1 cellular context compared by ENCODE assay signal in genomic region chr2:133579295-133579694, GRCh38.
TF ChIP-seq lines count a peak whose summit lies in the region.

No MANE protein-coding gene starts in this region.

TF ChIP-seq in IMR-90, 13 proteins besides CTCF, POLR2A, EP300 and RAD21 (continued from another document):
- no peak for TF ChIP-seq RFX5 (IDR thresholded peaks at IDR 0.05; ENCODE audit: low read depth, low read length)
- TF ChIP-seq MAFK (IDR thresholded peaks at IDR 0.05; ENCODE audit: low read depth, low read length): no peak
- TF ChIP-seq MXI1 (IDR thresholded peaks at IDR 0.05; ENCODE audit: borderline replicate concordance, low read depth, low read length): no peak
- no peak for TF ChIP-seq USF2 (IDR thresholded peaks at IDR 0.05; ENCODE audit: low read depth, low read length)
